14 cellular contexts compared by ENCODE assay signal in the genomic region with DNA sequence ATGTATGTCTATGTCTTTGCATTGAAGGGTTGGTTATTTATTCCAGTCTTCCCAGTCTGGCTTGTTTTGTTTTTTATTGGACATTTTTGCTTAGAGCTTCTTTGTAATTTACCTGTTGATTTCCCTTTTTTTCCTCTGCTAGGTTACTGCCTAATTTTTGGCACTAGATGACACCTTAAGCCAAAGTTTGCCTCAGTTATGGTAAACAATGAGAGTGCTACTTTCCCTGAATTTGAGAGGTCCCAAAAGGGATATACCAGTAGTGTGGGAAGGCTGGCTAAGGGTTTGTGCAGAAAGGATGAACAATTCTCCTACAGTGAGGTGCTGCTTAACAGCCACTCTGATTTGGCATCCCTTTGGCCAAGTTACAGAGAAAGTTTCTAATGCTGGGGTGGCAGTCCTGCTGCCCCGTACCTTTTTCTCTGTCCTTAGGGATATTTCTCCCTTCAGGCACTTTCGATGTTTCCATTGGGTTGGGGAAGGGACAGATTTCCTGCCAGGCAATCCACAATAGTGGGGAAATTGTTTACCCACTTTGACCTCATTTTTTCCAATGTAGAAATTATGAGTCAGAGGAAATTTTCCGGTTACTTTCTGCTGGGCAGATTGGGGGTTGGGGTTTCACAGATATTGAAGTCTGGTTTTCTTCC.
A peak's percentile ranks its signal among the peaks of the same experiment; 100 is the strongest.
DNase-seq lines count a peak whose midpoint lies in the region; ATAC-seq and TF ChIP-seq lines count a peak whose summit lies in the region.
"Had no signal": no experiment of that assay in that cellular context is flagged by ENCODE, and none has a peak within 500 bp of the region (broad histone marks: within the 10 kb centered on the region; RNA-seq: fewer than 3 reads in every experiment).

No MANE protein-coding gene starts in this region.

- DNase-seq in H4 (ENCODE audit: low spot score) (peak; percentile 69), amniotic stem cell (lab: John Stamatoyannopoulos, UW) (peak; percentile 33), esophagus muscularis mucosa (ENCODE audit: extremely low spot score) (no peak), NOMO-1 (lab: John Stamatoyannopoulos, UW; ENCODE audit: unreplicated experiment in 2 of 2) (no peak), D341Med (ENCODE audit: low spot score) (no peak)
- DNase-seq: activated CD4-positive, CD25-positive, alpha-beta regulatory T cell; DND-41; dorsolateral prefrontal cortex; islet precursor cell; nucleus accumbens had no signal

- peak overlapping the region in 1 of 5 donors; percentile 72 for H3K9ac ChIP-seq in subcutaneous abdominal adipose tissue (ENCODE audit: low read length in 5 of 5)

- no peak for TF ChIP-seq EP300 in gastroesophageal sphincter (IDR thresholded peaks at IDR 0.05)
- no peak for TF ChIP-seq EP300 in esophagus muscularis mucosa (IDR thresholded peaks at IDR 0.05)

- H3K36me3 ChIP-seq in gastroesophageal sphincter = no peaks in the 10 kb centered on the region
- no peaks in the 10 kb centered on the region for H3K36me3 ChIP-seq in subcutaneous abdominal adipose tissue (ENCODE audit: control insufficient read depth in 5 of 5, insufficient read depth in 5 of 5, low read length in 5 of 5)
- no peaks in the 10 kb centered on the region for H3K36me3 ChIP-seq in esophagus muscularis mucosa

- TF ChIP-seq POLR2A in gastroesophageal sphincter (IDR thresholded peaks at IDR 0.05) = no peak
- TF ChIP-seq POLR2A in esophagus muscularis mucosa (IDR thresholded peaks at IDR 0.05; ENCODE audit: low read depth) = no peak

- H3K27ac ChIP-seq in gastroesophageal sphincter = peak overlapping the region in 3 of 4 donors; percentile 17 to 50 (median 28)
- H3K27ac ChIP-seq in subcutaneous abdominal adipose tissue (ENCODE audit: low read depth, low read length) = peak overlapping the region; percentile 78
- peak overlapping the region in 2 of 4 donors; percentile 22 to 39 for H3K27ac ChIP-seq in esophagus muscularis mucosa (replicated peaks in 1 of 4)
- H3K27ac ChIP-seq: dorsolateral prefrontal cortex had no signal

- H3K9me3 ChIP-seq in gastroesophageal sphincter = peaks cover 0 to 14% (median 0%) of the 10 kb centered on the region in 3 donors
- H3K9me3 ChIP-seq in subcutaneous abdominal adipose tissue (ENCODE audit: control insufficient read depth in 5 of 5, low read length in 5 of 5) = peaks cover 0 to 8% (median 4%) of the 10 kb centered on the region in 5 donors
- H3K9me3 ChIP-seq in esophagus muscularis mucosa = peaks cover 0 to 3% (median 0%) of the 10 kb centered on the region in 4 donors

- H3K27me3 ChIP-seq in gastroesophageal sphincter (no peaks in the 10 kb centered on the region), subcutaneous abdominal adipose tissue (ENCODE audit: control insufficient read depth in 5 of 5, insufficient read depth in 4 of 5, low read length in 5 of 5) (no peaks in the 10 kb centered on the region), esophagus muscularis mucosa (no peaks in the 10 kb centered on the region)
- H3K27me3 ChIP-seq: dorsolateral prefrontal cortex had no signal

- H3K4me1 ChIP-seq in gastroesophageal sphincter (peaks cover 0 to 46% (median 6%) of the 10 kb centered on the region in 3 donors), subcutaneous abdominal adipose tissue (ENCODE audit: control insufficient read depth in 5 of 5, insufficient read depth in 5 of 5, low read length in 5 of 5) (peaks cover 0 to 19% (median 17%) of the 10 kb centered on the region in 5 donors), esophagus muscularis mucosa (peaks cover 18 to 37% (median 27%) of the 10 kb centered on the region in 4 donors)

- no peak overlapping the region for H3K4me3 ChIP-seq in gastroesophageal sphincter
- peak overlapping the region in 1 of 5 donors; percentile 25 for H3K4me3 ChIP-seq in subcutaneous abdominal adipose tissue (ENCODE audit: low read depth in 1 of 5, low read length in 5 of 5)
- no peak overlapping the region for H3K4me3 ChIP-seq in esophagus muscularis mucosa
- H3K4me3 ChIP-seq: dorsolateral prefrontal cortex had no signal

- no peak for ATAC-seq in gastroesophageal sphincter
- ATAC-seq in HG02970 (IDR thresholded peaks at IDR 0.05; ENCODE audit: low FRiP score, unreplicated experiment) = no peak
- ATAC-seq: Right ventricle myocardium inferior had no signal

- intact Hi-C loops in esophagus muscularis mucosa (cut with DNase I) = no loop called here

- WGBS in gastroesophageal sphincter (ENCODE audit: low coverage in 1 of 2), 2 donors = 40% methylated on average over 3 of the region's 3 CpGs; no CpG with 5 or more reads in 1 of the 2 donors
- WGBS in esophagus muscularis mucosa = 53% methylated on average over 3 of the region's 3 CpGs

- TF ChIP-seq CTCF in gastroesophageal sphincter (IDR thresholded peaks at IDR 0.05) (no peak), esophagus muscularis mucosa (IDR thresholded peaks at IDR 0.05) (no peak)

Comparison
In these comparisons a context has a peak if more than half of its experiments do, and no peak if none do; other contexts are left out.
1. DNase-seq: peak in H4 (single experiment) and amniotic stem cell (single experiment); none in esophagus muscularis mucosa (single experiment), NOMO-1 (0 of 2) and D341Med (single experiment).